Comparison of ENCODE assay signal across 9 cellular contexts in the genomic region with DNA sequence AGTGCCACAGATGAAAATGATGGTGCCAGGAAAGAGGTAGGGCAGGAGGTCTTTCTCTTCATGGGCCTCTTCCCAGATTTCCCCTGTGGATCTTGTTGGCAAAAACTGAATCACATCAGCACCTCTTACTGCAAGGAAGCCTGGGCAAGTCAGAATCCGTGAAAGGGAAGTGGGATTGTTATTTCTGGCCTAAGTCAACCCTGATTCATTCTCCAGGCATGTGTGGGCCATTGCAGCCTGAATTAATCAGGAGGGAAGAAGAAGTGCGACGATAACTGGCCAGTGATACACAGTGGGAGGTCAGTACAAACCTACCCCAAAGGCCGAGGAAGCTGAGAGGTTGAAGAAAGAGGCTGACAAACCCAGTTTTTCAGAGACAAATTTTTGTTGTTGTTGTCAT. TPM values are rescaled to one million over a fixed set of nuclear protein-coding genes. Genes with fewer than 3 reads are reported as not detected.
DNase-seq lines count a peak whose midpoint lies in the region; ATAC-seq and TF ChIP-seq lines count a peak whose summit lies in the region.
"Had no signal": no experiment of that assay in that cellular context is flagged by ENCODE, and none has a peak within 500 bp of the region (broad histone marks: within the 10 kb centered on the region; RNA-seq: fewer than 3 reads in every experiment).

No MANE protein-coding gene starts in this region.

- H3K27me3 ChIP-seq in heart right ventricle (no peaks in the 10 kb centered on the region), stomach (no peaks in the 10 kb centered on the region)

- no peaks in the 10 kb centered on the region for H3K27me3 Mint-ChIP-seq in activated T-helper 2 cell treated with anti-CD3 and anti-CD28 coated beads, Interferon-gamma antibody, Interleukin-2, Interleukin-4, amounts not matched to agents 10 μg/mL and 5 μg/mL and 100 μg/mL, durations not matched to agents 14 hours and 24 hours and 36 hours (ENCODE audit: low read depth)

- intact Hi-C loops in activated T-helper 2 cell treated with anti-CD3 and anti-CD28 coated beads, Interferon-gamma antibody, Interleukin-2, Interleukin-4, amounts not matched to agents 10 μg/mL and 5 μg/mL and 100 μg/mL, durations not matched to agents 14 hours and 24 hours and 36 hours (cut with micrococcal nuclease): no loop called here
- intact Hi-C loops in heart right ventricle (cut with DNase I) (loop anchor here in 1 of 10 donors (10.0 kb wide), 1 partner anchor 52 kb away; no protein-coding TSS in a partner anchor), stomach (cut with DNase I; ENCODE audit: low total_unique reads) (no loop called here)

- TF ChIP-seq POLR2A in stomach (IDR thresholded peaks at IDR 0.05): no peak

- peaks cover 5% of the 10 kb centered on the region for H3K9me3 Mint-ChIP-seq in activated T-helper 2 cell treated with anti-CD3 and anti-CD28 coated beads, Interferon-gamma antibody, Interleukin-2, Interleukin-4, amounts not matched to agents 10 μg/mL and 5 μg/mL and 100 μg/mL, durations not matched to agents 14 hours and 24 hours and 36 hours

- H3K9me3 ChIP-seq in heart right ventricle (no peaks in the 10 kb centered on the region), stomach (no peaks in the 10 kb centered on the region)

- H3K36me3 Mint-ChIP-seq in activated T-helper 2 cell treated with anti-CD3 and anti-CD28 coated beads, Interferon-gamma antibody, Interleukin-2, Interleukin-4, amounts not matched to agents 10 μg/mL and 5 μg/mL and 100 μg/mL, durations not matched to agents 14 hours and 24 hours and 36 hours (ENCODE audit: low read depth): peaks cover 79% of the 10 kb centered on the region

- H3K4me1 ChIP-seq in heart right ventricle: peaks cover 3 to 31% (median 13%) of the 10 kb centered on the region in 9 donors
- H3K4me1 ChIP-seq in stomach: peaks cover 0 to 4% (median 0%) of the 10 kb centered on the region in 4 donors

- no peak for TF ChIP-seq CTCF in heart right ventricle (IDR thresholded peaks at IDR 0.05)
- no peak for TF ChIP-seq CTCF in stomach (IDR thresholded peaks at IDR 0.05)

- H3K4me3 Mint-ChIP-seq in activated T-helper 2 cell treated with anti-CD3 and anti-CD28 coated beads, Interferon-gamma antibody, Interleukin-2, Interleukin-4, amounts not matched to agents 10 μg/mL and 5 μg/mL and 100 μg/mL, durations not matched to agents 14 hours and 24 hours and 36 hours (ENCODE audit: low read depth): no peak overlapping the region

- no peak for TF ChIP-seq EP300 in stomach (IDR thresholded peaks at IDR 0.05)

- H3K27ac ChIP-seq in heart right ventricle (peak overlapping the region in 8 of 10 donors; percentile 9 to 87 (median 48)), stomach (peak overlapping the region in 4 of 5 donors; percentile 10 to 72 (median 34))

- no peaks in the 10 kb centered on the region for H3K36me3 ChIP-seq in heart right ventricle
- H3K36me3 ChIP-seq in stomach: no peaks in the 10 kb centered on the region

- H3K27ac Mint-ChIP-seq in activated T-helper 2 cell treated with anti-CD3 and anti-CD28 coated beads, Interferon-gamma antibody, Interleukin-2, Interleukin-4, amounts not matched to agents 10 μg/mL and 5 μg/mL and 100 μg/mL, durations not matched to agents 14 hours and 24 hours and 36 hours: peak overlapping the region; percentile 93

- ATAC-seq in heart right ventricle (peak; percentile 62 to 92 (median 84)), HG02759 (IDR thresholded peaks at IDR 0.05; ENCODE audit: unreplicated experiment) (no peak), HG03469 (IDR thresholded peaks at IDR 0.05; ENCODE audit: unreplicated experiment) (no peak)

- H3K4me1 Mint-ChIP-seq in activated T-helper 2 cell treated with anti-CD3 and anti-CD28 coated beads, Interferon-gamma antibody, Interleukin-2, Interleukin-4, amounts not matched to agents 10 μg/mL and 5 μg/mL and 100 μg/mL, durations not matched to agents 14 hours and 24 hours and 36 hours (ENCODE audit: low read depth): peaks cover 79% of the 10 kb centered on the region

- DNase-seq in HS-27A (ENCODE audit: low read depth) (peak; percentile 88), heart right ventricle (peak in 1 of 2 donors; percentile 53), stomach (no peak), activated gamma-delta T cell (lab: John Stamatoyannopoulos, UW) (no peak)
- DNase-seq in activated T-helper 2 cell treated with anti-CD3 and anti-CD28 coated beads, Interferon-gamma antibody, Interleukin-2, Interleukin-4, amounts not matched to agents 10 μg/mL and 5 μg/mL and 100 μg/mL, durations not matched to agents 14 hours and 24 hours and 36 hours (ENCODE audit: low spot score): no peak
- DNase-seq: NCI-H2081 treated with DMSO at 0.1 percent for 48 hours; stimulated activated naive CD4-positive, alpha-beta T cell had no signal

- no peak overlapping the region for H3K4me3 ChIP-seq in heart right ventricle
- no peak overlapping the region for H3K4me3 ChIP-seq in stomach

- 27 to 40% methylated on average over 4 of the region's 4 CpGs for WGBS in heart right ventricle, 2 donors
- WGBS in stomach, 5 donors: 37 to 66% (median 57%) methylated on average over 4 of the region's 4 CpGs

RNA-seq across cellular contexts. Expression of gene NSMCE1, which starts 17.9 kb away (rescaled TPM):
- total RNA-seq in activated T-helper 2 cell treated with anti-CD3 and anti-CD28 coated beads, Interferon-gamma antibody, Interleukin-2, Interleukin-4, amounts not matched to agents 10 μg/mL and 5 μg/mL and 100 μg/mL, durations not matched to agents 14 hours and 24 hours and 36 hours: 186 and 189 TPM in 2 replicates
- total RNA-seq in heart right ventricle: 10 to 100 TPM; 33.5 to 46.3 (median 38.1) TPM
- polyA plus RNA-seq in heart right ventricle: 10 to 100 TPM; 36.1 to 57.1 TPM
- total RNA-seq in stomach: 100 to 1,000 TPM in 1 of 5 donors, 10 to 100 TPM in 3, 1 to 10 TPM in 1; 9.3 to 120 (median 24.1) TPM
- 10 to 100 TPM; 53.5 to 67.0 (median 66.0) TPM for polyA plus RNA-seq in stomach

RNA-seq across cellular contexts. Expression of gene IL4R, which starts 27.3 kb away (rescaled TPM):
- 434 and 437 TPM in 2 replicates for total RNA-seq in activated T-helper 2 cell treated with anti-CD3 and anti-CD28 coated beads, Interferon-gamma antibody, Interleukin-2, Interleukin-4, amounts not matched to agents 10 μg/mL and 5 μg/mL and 100 μg/mL, durations not matched to agents 14 hours and 24 hours and 36 hours
- 10 to 100 TPM in 4 of 10 donors, 1 to 10 TPM in 6; 5.0 to 28.9 (median 9.7) TPM for total RNA-seq in heart right ventricle
- 10 to 100 TPM; 10.0 to 10.2 TPM for polyA plus RNA-seq in heart right ventricle
- total RNA-seq in stomach: 100 to 1,000 TPM in 2 of 5 donors, 10 to 100 TPM in 3; 23.9 to 120 (median 55.2) TPM
- polyA plus RNA-seq in stomach: 10 to 100 TPM; 17.4 to 55.8 (median 18.9) TPM

Comparison
In these comparisons a context has a peak if more than half of its experiments do, and no peak if none do; other contexts are left out.
1. ATAC-seq: peak in heart right ventricle (8 of 8); none in HG02759 (single experiment) and HG03469 (single experiment).